Comparison of ENCODE assay signal across 15 cellular contexts in the genomic region with DNA sequence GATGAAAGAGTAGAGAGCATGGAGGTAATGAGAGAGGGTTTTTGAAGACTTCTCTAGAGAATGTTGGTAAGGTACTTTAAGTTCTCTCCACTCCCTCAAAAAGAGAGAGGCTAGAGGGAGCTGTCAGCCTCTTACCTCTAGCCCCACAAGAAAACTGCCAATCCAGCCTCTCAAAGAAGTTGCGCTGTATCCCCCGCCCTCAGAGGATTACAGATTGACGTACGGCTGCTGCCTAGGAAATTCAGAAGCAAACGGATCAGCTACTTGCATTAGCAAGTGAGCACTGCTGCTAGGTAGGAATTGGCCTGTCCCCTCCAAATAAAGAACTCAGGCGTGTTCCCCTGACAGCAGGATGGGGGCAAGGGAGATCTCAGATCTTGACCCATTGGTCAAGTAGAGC. TPM values are rescaled to one million over a fixed set of nuclear protein-coding genes. Genes with fewer than 3 reads are reported as not detected.
DNase-seq lines count a peak whose midpoint lies in the region; TF ChIP-seq lines count a peak whose summit lies in the region.
"Had no signal": no experiment of that assay in that cellular context is flagged by ENCODE, and none has a peak within 500 bp of the region (broad histone marks: within the 10 kb centered on the region; RNA-seq: fewer than 3 reads in every experiment).

No MANE protein-coding gene starts in this region.

- H3K27ac Mint-ChIP-seq in nephron progenitor cell, result peak overlapping the region; percentile 61
- H3K27ac Mint-ChIP-seq in glutamatergic neuron (ENCODE audit: unreplicated experiment), result no peak overlapping the region
- H3K27ac Mint-ChIP-seq: CD4-positive, alpha-beta T cell; IgD-negative memory B cell had no signal

- H3K36me3 Mint-ChIP-seq in nephron progenitor cell (ENCODE audit: low read depth) (peaks cover 45% of the 10 kb centered on the region), glutamatergic neuron (ENCODE audit: unreplicated experiment) (peaks cover 10% of the 10 kb centered on the region)

- no peak overlapping the region for H3K4me3 Mint-ChIP-seq in nephron progenitor cell
- no peak overlapping the region for H3K4me3 Mint-ChIP-seq in glutamatergic neuron (ENCODE audit: unreplicated experiment)
- H3K4me3 Mint-ChIP-seq: CD4-positive, alpha-beta T cell; H9; IgD-negative memory B cell had no signal

- H3K4me3 ChIP-seq in WERI-Rb-1 (ENCODE audit: low read depth, low read length), result no peak overlapping the region

- no peaks in the 10 kb centered on the region for H3K27me3 ChIP-seq in WERI-Rb-1 (ENCODE audit: insufficient read depth, low read depth, severe bottlenecking)
- H3K27me3 ChIP-seq: BE2C had no signal

- H3K9me3 Mint-ChIP-seq in nephron progenitor cell (peaks cover 9% of the 10 kb centered on the region), glutamatergic neuron (ENCODE audit: unreplicated experiment) (no peaks in the 10 kb centered on the region)
- H3K9me3 Mint-ChIP-seq: CD4-positive, alpha-beta T cell had no signal

- TF ChIP-seq CTCF in WERI-Rb-1 (IDR thresholded peaks at IDR 0.05; ENCODE audit: low read depth, low read length) (no peak), nephron progenitor cell (IDR thresholded peaks at IDR 0.05) (no peak), RWPE1 (conservative IDR thresholded peaks at IDR 0.05; ENCODE audit: low read depth) (no peak), glutamatergic neuron (IDR thresholded peaks at IDR 0.05; ENCODE audit: partially characterized antibody, unreplicated experiment) (no peak)

- POLR2A ChIA-PET in RWPE1 (lab: Yijun Ruan, JAX; ENCODE audit: low non-redundant PET), result no interaction called here

- H3K27me3 Mint-ChIP-seq in nephron progenitor cell (ENCODE audit: low read depth, poor library complexity), result no peaks in the 10 kb centered on the region
- H3K27me3 Mint-ChIP-seq in glutamatergic neuron (ENCODE audit: unreplicated experiment), result peaks cover 2% of the 10 kb centered on the region
- H3K27me3 Mint-ChIP-seq: CD4-positive, alpha-beta T cell; IgD-negative memory B cell had no signal

- no peaks in the 10 kb centered on the region for H3K36me3 ChIP-seq in WERI-Rb-1

- peak; percentile 81 for DNase-seq in NCI-H82 (lab: John Stamatoyannopoulos, UW)
- peak; percentile 58 for DNase-seq in WERI-Rb-1
- no peak for DNase-seq in nephron progenitor cell
- DNase-seq in RWPE1 (ENCODE audit: low spot score), result no peak
- DNase-seq in glutamatergic neuron, result no peak
- no peak for DNase-seq in NCI-H146 (lab: John Stamatoyannopoulos, UW)
- DNase-seq: ACHN; BE2C; Caco-2; CD4-positive, alpha-beta T cell; DMS79 treated with DMSO at 0.1 percent for 48 hours; GF-D8; H9 had no signal

- H3K4me1 Mint-ChIP-seq in nephron progenitor cell, result no peaks in the 10 kb centered on the region
- H3K4me1 Mint-ChIP-seq in glutamatergic neuron (ENCODE audit: low read depth, unreplicated experiment), result peaks cover 8% of the 10 kb centered on the region
- H3K4me1 Mint-ChIP-seq: H9, IgD-negative memory B cell had no signal

- no peaks in the 10 kb centered on the region for H3K9me3 ChIP-seq in WERI-Rb-1 (ENCODE audit: severe bottlenecking)
- H3K9me3 ChIP-seq: BE2C, Caco-2 had no signal

- H3K27ac ChIP-seq in WERI-Rb-1 (no peak overlapping the region), RWPE1 (no peak overlapping the region)
- H3K27ac ChIP-seq: C4-2B had no signal

- CTCF ChIA-PET in RWPE1 (lab: Yijun Ruan, JAX), result no interaction called here

RNA-seq across cellular contexts. Expression of a gene that starts 34.2 kb away (rescaled TPM):
- 5.0 TPM for total RNA-seq in glutamatergic neuron (ENCODE audit: unreplicated experiment)

Comparison
In these comparisons a context has a peak if more than half of its experiments do, and no peak if none do; other contexts are left out.
1. DNase-seq: peak in NCI-H82 (single experiment) and WERI-Rb-1 (single experiment); none in nephron progenitor cell (single experiment), RWPE1 (single experiment), glutamatergic neuron (single experiment) and NCI-H146 (single experiment).